ENCODE assay signal across 8 cellular contexts in genomic region chr19:57947419-57948134, GRCh38. TPM values are rescaled to one million over a fixed set of nuclear protein-coding genes. Genes with fewer than 3 reads are reported as not detected.
DNase-seq lines count a peak whose midpoint lies in the region; ATAC-seq and TF ChIP-seq lines count a peak whose summit lies in the region.

Gene ZNF256 (minus strand): TSS chr19:57947706. CDS start chr19:57947474, 232 bp downstream.

- H3K27ac Mint-ChIP-seq in activated T-cell treated with anti-CD3 and anti-CD28 coated beads, Interleukin-2, amount 50 U/mL, for 24 hours: peak within 1 kb of the TSS; percentile 92

- DNase-seq in NOMO-1 (lab: John Stamatoyannopoulos, UW; ENCODE audit: unreplicated experiment in 2 of 2) (peak; percentile 79 to 87), erythroblast (lab: John Stamatoyannopoulos, UW) (peak; percentile 83 to 91), mucosa of gallbladder (ENCODE audit: low spot score) (peak; percentile 97)
- peak; percentile 90 for DNase-seq in activated T-cell treated with anti-CD3 and anti-CD28 coated beads, Interleukin-2, amount 50 U/mL, for 24 hours
- peak; percentile 71 to 75 for DNase-seq in stimulated activated CD8-positive, alpha-beta memory T cell treated with anti-CD3 and anti-CD28 coated beads, Interleukin-4, amount 100 ng/mL, for 1 hour (ENCODE audit: low read depth in 2 of 2, low spot score in 1 of 2)

- TF ChIP-seq CTCF in C4-2B (conservative IDR thresholded peaks at IDR 0.05): peak; percentile 61

- H3K4me1 Mint-ChIP-seq in activated T-cell treated with anti-CD3 and anti-CD28 coated beads, Interleukin-2, amount 50 U/mL, for 24 hours (ENCODE audit: low read depth): peaks cover 17% of the 10 kb centered on the region

- ATAC-seq in GM19328 (IDR thresholded peaks at IDR 0.05; ENCODE audit: unreplicated experiment) (peak; percentile 85), HG03558 (IDR thresholded peaks at IDR 0.05; ENCODE audit: extremely low read depth, unreplicated experiment) (peak; percentile 71)

- no peaks in the 10 kb centered on the region for H3K27me3 Mint-ChIP-seq in activated T-cell treated with anti-CD3 and anti-CD28 coated beads, Interleukin-2, amount 50 U/mL, for 24 hours

- peaks cover 51% of the 10 kb centered on the region for H3K36me3 Mint-ChIP-seq in activated T-cell treated with anti-CD3 and anti-CD28 coated beads, Interleukin-2, amount 50 U/mL, for 24 hours (ENCODE audit: low read depth)

- peak; percentile 65 for TF ChIP-seq POLR2A in erythroblast (IDR thresholded peaks at IDR 0.05; ENCODE audit: low read length)

- H3K27ac ChIP-seq in C4-2B: peak within 1 kb of the TSS; percentile 66

- H3K4me3 Mint-ChIP-seq in activated T-cell treated with anti-CD3 and anti-CD28 coated beads, Interleukin-2, amount 50 U/mL, for 24 hours: peak within 1 kb of the TSS; percentile 91

- peaks cover 42% of the 10 kb centered on the region for H3K9me3 Mint-ChIP-seq in activated T-cell treated with anti-CD3 and anti-CD28 coated beads, Interleukin-2, amount 50 U/mL, for 24 hours

RNA-seq across cellular contexts. Expression of gene ZNF256, which starts in this region (rescaled TPM):
- 5.7 TPM for total RNA-seq in mucosa of gallbladder

Comparison
In these comparisons a context has a peak if more than half of its experiments do, and no peak if none do; other contexts are left out.
1. Peak in every context shown above with its lines: DNase-seq, ATAC-seq and H3K27ac ChIP-seq.